ENCODE assay signal across 18 cellular contexts in the genomic region with DNA sequence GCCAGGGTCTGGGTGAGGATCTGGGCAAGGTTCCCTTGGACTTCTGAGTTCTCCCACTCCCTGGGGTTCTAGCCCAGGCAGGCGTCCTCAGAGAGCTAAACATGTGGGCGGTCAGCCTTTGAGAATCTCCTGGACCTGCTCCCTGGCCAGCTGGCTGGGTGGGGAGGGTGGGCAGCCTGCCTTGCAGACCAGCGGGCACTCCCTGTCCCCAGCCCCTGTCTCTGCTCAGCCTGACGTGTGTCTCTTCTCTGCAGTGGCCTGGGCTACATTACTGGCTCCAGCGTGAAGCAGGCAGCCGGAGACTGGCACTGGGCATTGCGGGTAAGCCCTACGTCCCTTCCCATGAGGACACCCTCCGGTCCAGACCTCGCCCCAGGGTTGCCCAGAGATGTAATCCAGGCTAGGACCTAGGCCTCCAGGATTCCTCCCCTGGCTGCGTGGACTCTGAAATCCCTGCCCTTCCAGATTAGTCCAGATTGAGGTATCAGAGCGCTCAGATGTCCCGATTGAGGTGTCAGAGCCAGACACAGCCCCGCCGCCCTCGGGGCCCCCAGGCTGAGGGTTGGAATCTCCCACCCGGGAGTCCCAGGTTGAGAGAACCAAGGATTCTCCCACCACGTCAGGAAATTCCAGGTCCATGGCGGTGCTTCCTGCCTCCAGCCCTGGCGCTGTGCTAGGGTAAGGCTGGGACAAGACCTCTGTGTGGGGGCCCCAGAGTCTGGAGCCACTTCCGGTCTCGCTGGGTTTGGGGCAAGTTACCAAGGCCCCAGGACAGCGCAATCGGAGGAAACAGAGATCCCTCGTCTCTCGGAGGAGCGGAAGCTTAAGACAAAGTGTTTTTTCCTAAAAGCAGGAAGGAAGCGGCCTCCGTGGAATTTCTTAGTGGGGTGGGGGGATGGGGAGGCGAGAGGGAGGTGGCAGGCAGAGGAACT. TPM values are rescaled to one million over a fixed set of nuclear protein-coding genes. Genes with fewer than 3 reads are reported as not detected.
DNase-seq lines count a peak whose midpoint lies in the region; ATAC-seq and TF ChIP-seq lines count a peak whose summit lies in the region.
"Had no signal": no experiment of that assay in that cellular context is flagged by ENCODE, and none has a peak within 500 bp of the region (broad histone marks: within the 10 kb centered on the region; RNA-seq: fewer than 3 reads in every experiment).

No MANE protein-coding gene starts in this region.

- H3K4me1 ChIP-seq in HEK293 (ENCODE audit: control insufficient read depth, insufficient read depth, low read length) (no peaks in the 10 kb centered on the region), left lung (peaks cover 4 to 63% of the 10 kb centered on the region in 2 donors), gastrocnemius medialis (peaks cover 17 to 33% of the 10 kb centered on the region in 2 donors), breast epithelium (peaks cover 8 to 10% of the 10 kb centered on the region in 2 donors)
- H3K4me1 ChIP-seq in effector memory CD4-positive, alpha-beta T cell (ENCODE audit: control insufficient read depth, insufficient read depth, low read length, poor library complexity, severe bottlenecking) = no peaks in the 10 kb centered on the region
- H3K4me1 ChIP-seq: Caco-2 had no signal

- no peak overlapping the region for H3K27ac Mint-ChIP-seq in stimulated activated naive B cell treated with anti-CD40 and anti-IgM and Interleukin-4, amounts not matched to agents 10 μg/mL and 1 μg/mL and 100 μg/mL, for 72 hours
- H3K27ac Mint-ChIP-seq: activated CD4-positive, alpha-beta T cell treated with anti-CD3 and anti-CD28 coated beads for 36 hours; progenitor cell of endocrine pancreas had no signal

- TF ChIP-seq POLR2A in gastrocnemius medialis (IDR thresholded peaks at IDR 0.05) (no peak), breast epithelium (IDR thresholded peaks at IDR 0.05) (no peak)

- no peaks in the 10 kb centered on the region for H3K9me3 Mint-ChIP-seq in stimulated activated naive B cell treated with anti-CD40 and anti-IgM and Interleukin-4, amounts not matched to agents 10 μg/mL and 1 μg/mL and 100 μg/mL, for 72 hours
- H3K9me3 Mint-ChIP-seq: naive thymus-derived CD4-positive, alpha-beta T cell had no signal

- no peak overlapping the region for H3K4me3 ChIP-seq in HEK293 (ENCODE audit: low read depth, low read length)
- H3K4me3 ChIP-seq in left lung = no peak overlapping the region
- no peak overlapping the region for H3K4me3 ChIP-seq in gastrocnemius medialis
- no peak overlapping the region for H3K4me3 ChIP-seq in effector memory CD4-positive, alpha-beta T cell (ENCODE audit: insufficient read depth, low read depth, low read length, poor library complexity, severe bottlenecking)
- no peak overlapping the region for H3K4me3 ChIP-seq in breast epithelium

- in situ Hi-C loops in gastrocnemius medialis (cut with MboI; ENCODE audit: low sequenced_read_pairs in 4 of 4) = no loop called here

- DNase-seq in dermis blood vessel endothelial cell = peak; percentile 98
- no peak for DNase-seq in left lung
- DNase-seq in gastrocnemius medialis = no peak
- no peak for DNase-seq in effector memory CD4-positive, alpha-beta T cell
- no peak for DNase-seq in breast epithelium (ENCODE audit: low spot score in 2 of 2)
- DNase-seq in stimulated activated naive B cell treated with anti-CD40 and anti-IgM and Interleukin-4, amounts not matched to agents 10 μg/mL and 1 μg/mL and 100 μg/mL, for 72 hours = no peak
- DNase-seq: activated CD4-positive, alpha-beta T cell treated with anti-CD3 and anti-CD28 coated beads for 36 hours; Caco-2; naive thymus-derived CD4-positive, alpha-beta T cell; NCI-H1694; NCI-H446; T1000 had no signal

- peaks cover 28 to 33% of the 10 kb centered on the region in 2 donors for H3K27me3 Mint-ChIP-seq in stimulated activated naive B cell treated with anti-CD40 and anti-IgM and Interleukin-4, amounts not matched to agents 10 μg/mL and 1 μg/mL and 100 μg/mL, for 72 hours

- H3K27ac ChIP-seq in HEK293 (ENCODE audit: extremely low read depth, low read depth, low read length) = no peak overlapping the region
- H3K27ac ChIP-seq in left lung = peak overlapping the region; percentile 56 to 77
- H3K27ac ChIP-seq in gastrocnemius medialis = peak overlapping the region; percentile 54 to 76 (median 67)
- H3K27ac ChIP-seq in effector memory CD4-positive, alpha-beta T cell (ENCODE audit: insufficient read depth, low read length, poor library complexity, severe bottlenecking) = no peak overlapping the region
- peak overlapping the region in 1 of 2 donors; percentile 58 for H3K27ac ChIP-seq in breast epithelium

- no peak overlapping the region for H3K4me3 Mint-ChIP-seq in stimulated activated naive B cell treated with anti-CD40 and anti-IgM and Interleukin-4, amounts not matched to agents 10 μg/mL and 1 μg/mL and 100 μg/mL, for 72 hours
- H3K4me3 Mint-ChIP-seq: activated CD4-positive, alpha-beta T cell treated with anti-CD3 and anti-CD28 coated beads for 36 hours; naive thymus-derived CD4-positive, alpha-beta T cell had no signal

- no peaks in the 10 kb centered on the region for H3K4me1 Mint-ChIP-seq in stimulated activated naive B cell treated with anti-CD40 and anti-IgM and Interleukin-4, amounts not matched to agents 10 μg/mL and 1 μg/mL and 100 μg/mL, for 72 hours
- H3K4me1 Mint-ChIP-seq: activated CD4-positive, alpha-beta T cell treated with anti-CD3 and anti-CD28 coated beads for 36 hours had no signal

- no peaks in the 10 kb centered on the region for H3K27me3 ChIP-seq in left lung
- H3K27me3 ChIP-seq in gastrocnemius medialis = no peaks in the 10 kb centered on the region
- H3K27me3 ChIP-seq in effector memory CD4-positive, alpha-beta T cell (replicated peaks; ENCODE audit: control insufficient read depth, insufficient read depth, low read length, poor library complexity, severe bottlenecking) = no peaks in the 10 kb centered on the region
- H3K27me3 ChIP-seq in breast epithelium = no peaks in the 10 kb centered on the region

- CTCF ChIA-PET in HEK293 (lab: Yijun Ruan, JAX) = no interaction called here

- H3K9me3 ChIP-seq in HEK293 (ENCODE audit: control insufficient read depth, insufficient read depth, low read depth, low read length) = no peaks in the 10 kb centered on the region
- H3K9me3 ChIP-seq in left lung = no peaks in the 10 kb centered on the region
- no peaks in the 10 kb centered on the region for H3K9me3 ChIP-seq in gastrocnemius medialis
- no peaks in the 10 kb centered on the region for H3K9me3 ChIP-seq in effector memory CD4-positive, alpha-beta T cell (ENCODE audit: control insufficient read depth, low read length)
- H3K9me3 ChIP-seq in breast epithelium = no peaks in the 10 kb centered on the region
- H3K9me3 ChIP-seq: Caco-2 had no signal

- TF ChIP-seq CTCF in HEK293 (tag by site-specific recombination; IDR thresholded peaks at IDR 0.05) = no peak
- no peak for TF ChIP-seq CTCF in left lung (IDR thresholded peaks at IDR 0.05)
- no peak for TF ChIP-seq CTCF in gastrocnemius medialis (IDR thresholded peaks at IDR 0.05 in 4 of 5, conservative IDR thresholded peaks at IDR 0.05 in 1 of 5)
- no peak for TF ChIP-seq CTCF in breast epithelium (IDR thresholded peaks at IDR 0.05)

- peaks cover 3 to 4% of the 10 kb centered on the region in 2 donors for H3K36me3 Mint-ChIP-seq in stimulated activated naive B cell treated with anti-CD40 and anti-IgM and Interleukin-4, amounts not matched to agents 10 μg/mL and 1 μg/mL and 100 μg/mL, for 72 hours
- H3K36me3 Mint-ChIP-seq: naive thymus-derived CD4-positive, alpha-beta T cell had no signal

- POLR2A ChIA-PET in HEK293 (lab: Yijun Ruan, JAX) = interaction anchor here (1.0 kb wide), 1 partner anchor 110 kb away, joined by 4 read pairs; no protein-coding TSS in a partner anchor

- intact Hi-C loops in left lung (cut with DNase I) (no loop called here), gastrocnemius medialis (cut with DNase I; ENCODE audit: low total_unique reads) (no loop called here), breast epithelium (cut with DNase I; ENCODE audit: low total_unique reads) (no loop called here)

- H3K36me3 ChIP-seq in HEK293 (ENCODE audit: control insufficient read depth in 2 of 2, insufficient read depth in 1 of 2, low read length in 2 of 2) (no peaks in the 10 kb centered on the region), left lung (peaks cover 0 to 9% of the 10 kb centered on the region in 2 donors), gastrocnemius medialis (no peaks in the 10 kb centered on the region), breast epithelium (no peaks in the 10 kb centered on the region)
- H3K36me3 ChIP-seq in effector memory CD4-positive, alpha-beta T cell (ENCODE audit: control insufficient read depth, insufficient read depth, low read length) = no peaks in the 10 kb centered on the region

- ATAC-seq in left lung (no peak), gastrocnemius medialis (no peak), GM18502 (IDR thresholded peaks at IDR 0.05; ENCODE audit: poor library complexity, unreplicated experiment) (no peak)
- ATAC-seq in stimulated activated naive B cell treated with anti-CD40 and anti-IgM and Interleukin-4, amounts not matched to agents 10 μg/mL and 1 μg/mL and 100 μg/mL, for 72 hours (replicated peaks) = no peak
- ATAC-seq: activated CD4-positive, alpha-beta T cell treated with anti-CD3 and anti-CD28 coated beads for 36 hours; left lobe of liver; naive thymus-derived CD4-positive, alpha-beta T cell had no signal

TF ChIP-seq in HEK293, 187 proteins besides CTCF, POLR2A, EP300 and RAD21 (continues in another document):
- TF ChIP-seq ZNF350 (tag by site-specific recombination; IDR thresholded peaks at IDR 0.05) (no peak), ZNF501 (tag by site-specific recombination; IDR thresholded peaks at IDR 0.05) (no peak)

RNA-seq across cellular contexts. Expression of a gene that starts 24.1 kb away (rescaled TPM):
- total RNA-seq in dermis blood vessel endothelial cell = 32.2 and 52.0 TPM in 2 replicates
- 10 to 100 TPM; 34.7 to 53.8 TPM for total RNA-seq in left lung
- 10 to 100 TPM; 42.5 to 60.2 (median 48.9) TPM for total RNA-seq in gastrocnemius medialis
- 10 to 100 TPM; 26.9 to 61.6 (median 50.1) TPM for total RNA-seq in breast epithelium

RNA-seq across cellular contexts. Expression of a gene that starts 29.3 kb away (rescaled TPM):
- total RNA-seq in dermis blood vessel endothelial cell (not detected in 2 replicates), left lung (10 to 100 TPM in 1 of 2 donors, 1 to 10 TPM in 1; 1.8 to 17.4 TPM), gastrocnemius medialis (under 1 TPM in 1 of 4 donors, not detected in 3; 0.63 TPM), breast epithelium (10 to 100 TPM in 2 of 3 donors, not detected in 1; 12.8 to 33.8 TPM)
- total RNA-seq: activated CD4-positive, alpha-beta T cell treated with anti-CD3 and anti-CD28 coated beads for 36 hours; Caco-2; H4; naive thymus-derived CD4-positive, alpha-beta T cell; progenitor cell of endocrine pancreas; subcutaneous adipose tissue had no signal

RNA-seq across cellular contexts. Expression of a gene that starts 32.4 kb away (rescaled TPM):
- total RNA-seq in dermis blood vessel endothelial cell = 84.6 and 122 TPM in 2 replicates
- 10 to 100 TPM; 36.7 to 52.4 TPM for total RNA-seq in left lung
- 1 to 10 TPM; 2.7 to 6.2 (median 4.2) TPM for total RNA-seq in gastrocnemius medialis
- 10 to 100 TPM in 2 of 3 donors, 1 to 10 TPM in 1; 5.3 to 14.1 (median 11.5) TPM for total RNA-seq in breast epithelium

RNA-seq across cellular contexts. Expression of a gene that starts 53.3 kb away (rescaled TPM):
- total RNA-seq in dermis blood vessel endothelial cell (under 0.01 TPM in 1 of 2 replicates, not detected in the other), left lung (1 to 10 TPM; 5.5 to 5.7 TPM), gastrocnemius medialis (100 to 1,000 TPM; 110 to 588 (median 420) TPM), breast epithelium (1 to 10 TPM in 1 of 3 donors, under 1 TPM in 2; 0.16 to 1.8 (median 0.98) TPM)
- total RNA-seq: activated CD4-positive, alpha-beta T cell treated with anti-CD3 and anti-CD28 coated beads for 36 hours; left lobe of liver; naive thymus-derived CD4-positive, alpha-beta T cell had no signal

Comparison
In these comparisons a context has a peak if more than half of its experiments do, and no peak if none do; other contexts are left out.
1. H3K27ac ChIP-seq: peak in left lung (2 of 2) and gastrocnemius medialis (4 of 4); none in HEK293 (single experiment) and effector memory CD4-positive, alpha-beta T cell (single experiment).